7 cellular contexts compared by ENCODE assay signal in genomic region chr17:27559996-27560481, GRCh38.
DNase-seq lines count a peak whose midpoint lies in the region; ATAC-seq and TF ChIP-seq lines count a peak whose summit lies in the region.

No MANE protein-coding gene starts in this region.

- H3K4me1 Mint-ChIP-seq in activated T-helper 17 cell treated with anti-CD3 and anti-CD28 coated beads, Interleukin-2, amount 50 U/mL, for 72 hours, result peaks cover 2% of the 10 kb centered on the region

- intact Hi-C loops in body of pancreas (cut with DNase I), result no loop called here

- no peaks in the 10 kb centered on the region for H3K36me3 ChIP-seq in body of pancreas (replicated peaks in 1 of 2; ENCODE audit: insufficient read depth in 1 of 2, low read depth in 2 of 2)
- peaks cover 0 to 4% (median 0%) of the 10 kb centered on the region in 3 donors for H3K36me3 ChIP-seq in tibial nerve
- no peaks in the 10 kb centered on the region for H3K36me3 ChIP-seq in Karpas-422 (ENCODE audit: insufficient read depth, low read length)

- H3K9me3 Mint-ChIP-seq in activated T-helper 17 cell treated with anti-CD3 and anti-CD28 coated beads, Interleukin-2, amount 50 U/mL, for 72 hours, result no peaks in the 10 kb centered on the region

- H3K4me3 ChIP-seq in body of pancreas (no peak overlapping the region), tibial nerve (peak overlapping the region; percentile 5 to 39 (median 18)), Karpas-422 (ENCODE audit: low read length) (no peak overlapping the region)

- no peak overlapping the region for H3K9ac ChIP-seq in Karpas-422 (ENCODE audit: low read length)

- peaks cover 61% of the 10 kb centered on the region for H3K4me1 ChIP-seq in body of pancreas
- H3K4me1 ChIP-seq in tibial nerve, result peaks cover 0 to 45% (median 19%) of the 10 kb centered on the region in 4 donors
- no peaks in the 10 kb centered on the region for H3K4me1 ChIP-seq in Karpas-422 (ENCODE audit: low read length)

- H3K27ac Mint-ChIP-seq in activated T-helper 17 cell treated with anti-CD3 and anti-CD28 coated beads, Interleukin-2, amount 50 U/mL, for 72 hours, result no peak overlapping the region

- TF ChIP-seq POLR2A in body of pancreas (IDR thresholded peaks at IDR 0.05) (peak in 2 of 3 donors; percentile 36 to 39), tibial nerve (IDR thresholded peaks at IDR 0.05) (no peak)

- in situ Hi-C loops in KBM-7 (cut with MboI; ENCODE audit: low pct_unique_long_range_greater_than_20kb, low sequenced_read_pairs), result no loop called here

- H3K9me3 ChIP-seq in body of pancreas (no peaks in the 10 kb centered on the region), tibial nerve (no peaks in the 10 kb centered on the region), Karpas-422 (ENCODE audit: low read length) (no peaks in the 10 kb centered on the region)

- no peaks in the 10 kb centered on the region for H3K27me3 Mint-ChIP-seq in activated T-helper 17 cell treated with anti-CD3 and anti-CD28 coated beads, Interleukin-2, amount 50 U/mL, for 72 hours

- H3K4me2 ChIP-seq in Karpas-422 (ENCODE audit: low read depth, low read length, poor library complexity, severe bottlenecking), result no peak overlapping the region

- WGBS in body of pancreas, 2 donors, result 22 to 23% methylated on average over 11 of the region's 11 CpGs
- 11% methylated on average over 11 of the region's 11 CpGs for WGBS in tibial nerve, 2 donors

- H3K36me3 Mint-ChIP-seq in activated T-helper 17 cell treated with anti-CD3 and anti-CD28 coated beads, Interleukin-2, amount 50 U/mL, for 72 hours (ENCODE audit: low read depth), result peaks cover 47% of the 10 kb centered on the region

- no peak overlapping the region for H3K4me3 Mint-ChIP-seq in activated T-helper 17 cell treated with anti-CD3 and anti-CD28 coated beads, Interleukin-2, amount 50 U/mL, for 72 hours

- no peaks in the 10 kb centered on the region for H4K20me1 ChIP-seq in Karpas-422 (ENCODE audit: insufficient read depth, low read depth, low read length)

- H3K27me3 ChIP-seq in body of pancreas (no peaks in the 10 kb centered on the region), tibial nerve (no peaks in the 10 kb centered on the region), Karpas-422 (ENCODE audit: low read length) (no peaks in the 10 kb centered on the region; the same call in 1 of the 2 replicates)

- DNase-seq in KBM-7, result peak; percentile 36
- peak; percentile 66 to 79 (median 74) for DNase-seq in body of pancreas
- peak; percentile 54 for DNase-seq in left lobe of liver (ENCODE audit: low spot score)
- peak; percentile 19 to 57 for DNase-seq in tibial nerve (ENCODE audit: low spot score in 2 of 2)
- DNase-seq in stimulated activated CD4-positive, alpha-beta T cell treated with anti-CD3 and anti-CD28 coated beads, Interleukin-15, amount 100 ng/mL, for 24 hours, result no peak
- DNase-seq in Karpas-422, result no peak

- H3K9me2 ChIP-seq in Karpas-422 (replicated peaks; ENCODE audit: insufficient read depth, low read length), result no peaks in the 10 kb centered on the region

- no peaks in the 10 kb centered on the region for H3K79me2 ChIP-seq in Karpas-422 (ENCODE audit: low read length)

- peak in 1 of 2 donors; percentile 72 for TF ChIP-seq EP300 in tibial nerve (IDR thresholded peaks at IDR 0.05)

- H3K27ac ChIP-seq in body of pancreas (peak overlapping the region; percentile 77 to 88 (median 84)), tibial nerve (peak overlapping the region; percentile 39 to 82 (median 68)), Karpas-422 (ENCODE audit: low read length) (no peak overlapping the region)

- ATAC-seq in body of pancreas (peak; percentile 78), left lobe of liver (peak; percentile 55)
- ATAC-seq in activated T-helper 17 cell treated with anti-CD3 and anti-CD28 coated beads, Interleukin-2, amount 50 U/mL, for 72 hours (replicated peaks), result no peak

- TF ChIP-seq CTCF in body of pancreas (IDR thresholded peaks at IDR 0.05), result no peak
- TF ChIP-seq CTCF in tibial nerve (IDR thresholded peaks at IDR 0.05), result no peak

- no peak overlapping the region for H2AFZ ChIP-seq in Karpas-422 (ENCODE audit: low read length)

Comparison
In these comparisons a context has a peak if more than half of its experiments do, and no peak if none do; other contexts are left out.
1. DNase-seq: peak in KBM-7 (single experiment), body of pancreas (4 of 4), left lobe of liver (single experiment) and tibial nerve (2 of 2); none in stimulated activated CD4-positive, alpha-beta T cell treated with anti-CD3 and anti-CD28 coated beads, Interleukin-15, amount 100 ng/mL, for 24 hours (single experiment) and Karpas-422 (single experiment).
2. H3K4me3 ChIP-seq: peak in tibial nerve (4 of 4); none in body of pancreas (0 of 2) and Karpas-422 (single experiment).
3. POLR2A ChIP-seq: peak in body of pancreas (2 of 3); none in tibial nerve (0 of 2).